23 cellular contexts compared by ENCODE assay signal in genomic region chr6:166010136-166010535, GRCh38.
DNase-seq lines count a peak whose midpoint lies in the region; ATAC-seq and TF ChIP-seq lines count a peak whose summit lies in the region.
"Had no signal": no experiment of that assay in that cellular context is flagged by ENCODE, and none has a peak within 500 bp of the region (broad histone marks: within the 10 kb centered on the region; RNA-seq: fewer than 3 reads in every experiment).

No MANE protein-coding gene starts in this region.

- H3K9me3 ChIP-seq in HEK293 (ENCODE audit: control insufficient read depth, insufficient read depth, low read depth, low read length) (no peaks in the 10 kb centered on the region), esophagus muscularis mucosa (no peaks in the 10 kb centered on the region), lower lobe of right lung (no peaks in the 10 kb centered on the region), left ventricle myocardium inferior (replicated peaks) (no peaks in the 10 kb centered on the region)
- H3K9me3 ChIP-seq in CD4-positive, alpha-beta memory T cell (ENCODE audit: control insufficient read depth in 1 of 2, low read length in 2 of 2) = no peaks in the 10 kb centered on the region
- H3K9me3 ChIP-seq: SJSA1 had no signal

- H3K36me3 Mint-ChIP-seq in neural crest cell (ENCODE audit: low read depth) = no peaks in the 10 kb centered on the region
- no peaks in the 10 kb centered on the region for H3K36me3 Mint-ChIP-seq in CD4-positive, alpha-beta memory T cell
- H3K36me3 Mint-ChIP-seq: CD4-positive, CD25-positive, alpha-beta regulatory T cell had no signal

- POLR2A ChIA-PET in HEK293 (lab: Yijun Ruan, JAX) = no interaction called here
- POLR2A ChIA-PET in CD4-positive, alpha-beta memory T cell (lab: Charles Lee; ENCODE audit: partially characterized antibody) = no interaction called here

- CTCF ChIA-PET in HEK293 (lab: Yijun Ruan, JAX) = interaction anchor here (1.2 kb wide), 1 partner anchor 13 kb away, joined by 3 read pairs; no protein-coding TSS in a partner anchor
- CTCF ChIA-PET in CD4-positive, alpha-beta memory T cell (lab: Charles Lee; ENCODE audit: partially characterized antibody) = no interaction called here

- no peak overlapping the region for H3K27ac Mint-ChIP-seq in neural crest cell (ENCODE audit: unreplicated experiment)
- no peak overlapping the region for H3K27ac Mint-ChIP-seq in CD4-positive, alpha-beta memory T cell
- H3K27ac Mint-ChIP-seq: CD4-positive, CD25-positive, alpha-beta regulatory T cell had no signal

- WGBS in esophagus muscularis mucosa = 29% methylated on average over 3 of the region's 3 CpGs

- DNase-seq in AG10803 (ENCODE audit: low read depth) = peak; percentile 42
- peak; percentile 29 for DNase-seq in esophagus muscularis mucosa (ENCODE audit: extremely low spot score)
- DNase-seq in neural crest cell (ENCODE audit: low read depth, low spot score) = no peak
- no peak for DNase-seq in lower lobe of right lung
- DNase-seq in left ventricle myocardium inferior = no peak
- no peak for DNase-seq in CD4-positive, alpha-beta memory T cell
- no peak for DNase-seq in NCI-H446 (lab: John Stamatoyannopoulos, UW)
- DNase-seq: 8988T; CD4-positive, CD25-positive, alpha-beta regulatory T cell; COR-L47; Karpas-422; NCI-H1436; NCI-H187; NCI-H2081 treated with DMSO at 0.1 percent for 48 hours; NCI-H2171; NCI-H526; NCI-H82; NK-92 treated with Interleukin-12 subunit alpha and Interleukin-12 subunit beta, amount 100 ng/mL, for 24 hours; PC-9; Right ventricle myocardium superior had no signal

- peaks cover 35% of the 10 kb centered on the region for H3K4me1 Mint-ChIP-seq in neural crest cell
- peaks cover 0 to 6% (median 3%) of the 10 kb centered on the region in 4 donors for H3K4me1 Mint-ChIP-seq in CD4-positive, alpha-beta memory T cell

- H3K4me1 ChIP-seq in HEK293 (ENCODE audit: control insufficient read depth, insufficient read depth, low read length) (peaks cover 13% of the 10 kb centered on the region), esophagus muscularis mucosa (peaks cover 25 to 55% (median 51%) of the 10 kb centered on the region in 4 donors), lower lobe of right lung (peaks cover 21% of the 10 kb centered on the region), left ventricle myocardium inferior (peaks cover 42% of the 10 kb centered on the region)
- H3K4me1 ChIP-seq in CD4-positive, alpha-beta memory T cell (ENCODE audit: insufficient read depth, low read length) = no peaks in the 10 kb centered on the region
- H3K4me1 ChIP-seq: BLaER1 had no signal

- TF ChIP-seq POLR2A in esophagus muscularis mucosa (IDR thresholded peaks at IDR 0.05; ENCODE audit: low read depth) = no peak

- H3K9me3 Mint-ChIP-seq in neural crest cell = no peaks in the 10 kb centered on the region
- H3K9me3 Mint-ChIP-seq in CD4-positive, alpha-beta memory T cell = peaks cover 0 to 7% (median under 1%) of the 10 kb centered on the region in 8 donors

- TF ChIP-seq EP300 in esophagus muscularis mucosa (IDR thresholded peaks at IDR 0.05) = no peak

- H3K4me3 ChIP-seq in AG10803 (ENCODE audit: low read length) (no peak overlapping the region), HEK293 (ENCODE audit: low read depth, low read length) (no peak overlapping the region), esophagus muscularis mucosa (no peak overlapping the region), lower lobe of right lung (no peak overlapping the region), left ventricle myocardium inferior (no peak overlapping the region)
- no peak overlapping the region for H3K4me3 ChIP-seq in CD4-positive, alpha-beta memory T cell (ENCODE audit: low read length in 2 of 2)
- H3K4me3 ChIP-seq: BLaER1, PC-9, SJSA1 had no signal

- intact Hi-C loops in esophagus muscularis mucosa (cut with DNase I) = no loop called here
- intact Hi-C loops in lower lobe of right lung (cut with DNase I) = no loop called here
- intact Hi-C loops in left ventricle myocardium inferior (cut with micrococcal nuclease) = no loop called here
- intact Hi-C loops in CD4-positive, alpha-beta memory T cell (cut with micrococcal nuclease) = no loop called here

- H3K4me3 Mint-ChIP-seq in neural crest cell = peak overlapping the region; percentile 41
- H3K4me3 Mint-ChIP-seq in CD4-positive, alpha-beta memory T cell = no peak overlapping the region
- H3K4me3 Mint-ChIP-seq: CD4-positive, CD25-positive, alpha-beta regulatory T cell had no signal

- TF ChIP-seq CTCF in AG10803 (conservative IDR thresholded peaks at IDR 0.05; ENCODE audit: low read length) = no peak
- no peak for TF ChIP-seq CTCF in HEK293 (tag by site-specific recombination; IDR thresholded peaks at IDR 0.05)
- TF ChIP-seq CTCF in esophagus muscularis mucosa (IDR thresholded peaks at IDR 0.05) = no peak
- no peak for TF ChIP-seq CTCF in neural crest cell (conservative IDR thresholded peaks at IDR 0.05)
- TF ChIP-seq CTCF in lower lobe of right lung (IDR thresholded peaks at IDR 0.05) = no peak
- no peak for TF ChIP-seq CTCF in left ventricle myocardium inferior (IDR thresholded peaks at IDR 0.05; ENCODE audit: borderline replicate concordance)

- ATAC-seq in lower lobe of right lung = no peak

- no peak overlapping the region for H3K27ac ChIP-seq in HEK293 (ENCODE audit: extremely low read depth, low read depth, low read length)
- no peak overlapping the region for H3K27ac ChIP-seq in esophagus muscularis mucosa (replicated peaks in 1 of 4)
- H3K27ac ChIP-seq in lower lobe of right lung = no peak overlapping the region
- H3K27ac ChIP-seq in left ventricle myocardium inferior (replicated peaks) = no peak overlapping the region
- no peak overlapping the region for H3K27ac ChIP-seq in CD4-positive, alpha-beta memory T cell (ENCODE audit: low read depth, low read length)
- H3K27ac ChIP-seq: BLaER1, PC-9, SJSA1 had no signal

- H3K27me3 ChIP-seq in esophagus muscularis mucosa (peaks cover 0 to 68% (median 9%) of the 10 kb centered on the region in 4 donors), lower lobe of right lung (ENCODE audit: low read depth) (peaks cover 68% of the 10 kb centered on the region), left ventricle myocardium inferior (ENCODE audit: low read depth) (peaks cover 92% of the 10 kb centered on the region)
- H3K27me3 ChIP-seq in CD4-positive, alpha-beta memory T cell (ENCODE audit: insufficient read depth, low read length) = peaks cover 8% of the 10 kb centered on the region

- H3K36me3 ChIP-seq in HEK293 (ENCODE audit: control insufficient read depth in 2 of 2, insufficient read depth in 1 of 2, low read length in 2 of 2) = no peaks in the 10 kb centered on the region
- no peaks in the 10 kb centered on the region for H3K36me3 ChIP-seq in esophagus muscularis mucosa
- no peaks in the 10 kb centered on the region for H3K36me3 ChIP-seq in lower lobe of right lung
- H3K36me3 ChIP-seq in left ventricle myocardium inferior = no peaks in the 10 kb centered on the region
- no peaks in the 10 kb centered on the region for H3K36me3 ChIP-seq in CD4-positive, alpha-beta memory T cell (ENCODE audit: insufficient read depth, low read length)
- H3K36me3 ChIP-seq: BLaER1, SJSA1 had no signal

- H3K27me3 Mint-ChIP-seq in neural crest cell (ENCODE audit: low read depth) = peaks cover 39% of the 10 kb centered on the region
- H3K27me3 Mint-ChIP-seq in CD4-positive, alpha-beta memory T cell = peaks cover 38 to 45% of the 10 kb centered on the region in 2 donors

TF ChIP-seq in HEK293, 187 proteins besides CTCF, POLR2A, EP300 and RAD21 (continues in another document):
- TF ChIP-seq PRDM2 (tag by site-specific recombination; IDR thresholded peaks at IDR 0.05; ENCODE audit: borderline replicate concordance) (no peak), ZNF514 (tag by site-specific recombination; IDR thresholded peaks at IDR 0.05) (no peak), GFI1B (tag by site-specific recombination; IDR thresholded peaks at IDR 0.05) (no peak), SCRT2 (tag by site-specific recombination; IDR thresholded peaks at IDR 0.05) (no peak)

Comparison
In these comparisons a context has a peak if more than half of its experiments do, and no peak if none do; other contexts are left out.
1. DNase-seq: peak in AG10803 (single experiment) and esophagus muscularis mucosa (single experiment); none in neural crest cell (single experiment), lower lobe of right lung (single experiment), left ventricle myocardium inferior (single experiment), CD4-positive, alpha-beta memory T cell (0 of 5) and NCI-H446 (0 of 2).